In the genomic region with DNA sequence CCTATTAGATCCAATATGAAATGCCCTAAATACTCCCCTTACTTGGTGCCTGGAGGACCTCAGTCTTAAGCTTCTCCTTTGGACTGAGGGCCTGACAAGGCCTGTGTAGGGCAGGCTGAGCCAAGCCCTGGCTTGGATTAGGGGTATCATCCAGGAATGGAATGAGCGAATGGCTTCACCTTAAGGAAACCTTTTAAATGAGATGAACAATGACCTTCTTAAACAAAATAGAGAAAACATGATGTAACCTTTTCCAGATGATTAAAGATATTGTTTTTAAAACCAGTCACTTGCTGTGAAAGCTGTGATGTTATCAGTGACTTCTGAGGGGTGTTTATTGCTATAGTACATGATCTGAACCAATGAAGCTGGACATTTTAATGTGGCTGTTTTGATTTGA, we compare ENCODE assay signal across 15 cellular contexts. TPM values are rescaled to one million over a fixed set of nuclear protein-coding genes. Genes with fewer than 3 reads are reported as not detected.
DNase-seq lines count a peak whose midpoint lies in the region; ATAC-seq, FAIRE-seq and TF ChIP-seq lines count a peak whose summit lies in the region.
"Had no signal": no experiment of that assay in that cellular context is flagged by ENCODE, and none has a peak within 500 bp of the region (broad histone marks: within the 10 kb centered on the region; RNA-seq: fewer than 3 reads in every experiment).

No MANE protein-coding gene starts in this region.

- peaks cover 22 to 40% of the 10 kb centered on the region in 2 experiments; a peak in 3 of 4 replicates for H3K79me1 ChIP-seq in IMR-90 (ENCODE audit: low read depth in 1 of 2, low read length in 2 of 2)

- peak overlapping the region; percentile 64; the same call in 1 of the 2 replicates for H2AK5ac ChIP-seq in IMR-90 (ENCODE audit: low read depth, low read length)

- no peak overlapping the region; the same call in 1 of the 2 replicates for H4K5ac ChIP-seq in IMR-90 (ENCODE audit: low read depth, low read length)

- peak overlapping the region; percentile 28; the same call in 1 of the 2 replicates for H2BK120ac ChIP-seq in IMR-90 (ENCODE audit: low read depth, low read length)

- no peaks in the 10 kb centered on the region for H4K20me1 ChIP-seq in IMR-90 (ENCODE audit: insufficient read depth, low read length)

- no peak overlapping the region; the same call in 1 of the 2 replicates for H3K18ac ChIP-seq in IMR-90 (ENCODE audit: low read depth, low read length)

- TF ChIP-seq RAD21 in IMR-90 (IDR thresholded peaks at IDR 0.05; ENCODE audit: low read length), result no peak

- intact Hi-C loops in IMR-90 (cut with micrococcal nuclease), result no loop called here
- intact Hi-C loops in kidney (cut with DNase I), result no loop called here

- H3K14ac ChIP-seq in IMR-90 (replicated peaks; ENCODE audit: low read depth, low read length), result no peak overlapping the region

- H3K4ac ChIP-seq in IMR-90 (ENCODE audit: low read depth, low read length), result peak overlapping the region; percentile 61

- in situ Hi-C loops in IMR-90 (cut with MboI; ENCODE audit: low sequenced_read_pairs), result no loop called here

- H3K9me3 ChIP-seq in CD4-positive, CD25-positive, alpha-beta regulatory T cell (ENCODE audit: control insufficient read depth in 2 of 2, low read length in 2 of 2), result no peaks in the 10 kb centered on the region
- no peaks in the 10 kb centered on the region for H3K9me3 ChIP-seq in IMR-90 (ENCODE audit: control insufficient read depth, insufficient read depth, low read length)
- H3K9me3 ChIP-seq in T-helper 17 cell (ENCODE audit: control insufficient read depth, low read length, poor library complexity, severe bottlenecking), result no peaks in the 10 kb centered on the region
- H3K9me3 ChIP-seq in kidney (ENCODE audit: control insufficient read depth in 1 of 2, low read length in 2 of 2), result no peaks in the 10 kb centered on the region
- H3K9me3 ChIP-seq: BE2C had no signal

- no peak overlapping the region for H3K27ac ChIP-seq in CD4-positive, CD25-positive, alpha-beta regulatory T cell (ENCODE audit: insufficient read depth, low read length, poor library complexity, severe bottlenecking)
- H3K27ac ChIP-seq in IMR-90 (ENCODE audit: insufficient read depth, low read length), result no peak overlapping the region
- peak overlapping the region in 1 of 2 donors; percentile 33 for H3K27ac ChIP-seq in kidney (ENCODE audit: low read depth in 2 of 2, low read length in 2 of 2)

- no peak overlapping the region; the same call in 1 of the 2 replicates for H3K23ac ChIP-seq in IMR-90 (ENCODE audit: low read depth, low read length)

- H2BK20ac ChIP-seq in IMR-90 (ENCODE audit: low read depth, low read length), result peak overlapping the region; percentile 16; the same call in 1 of the 2 replicates

- H2BK5ac ChIP-seq in IMR-90 (ENCODE audit: low read depth, low read length, poor library complexity, severe bottlenecking), result no peak overlapping the region

- H3K4me2 ChIP-seq in IMR-90 (ENCODE audit: low read depth, low read length), result no peak overlapping the region

- POLR2A ChIA-PET in IMR-90 (lab: Charles Lee; ENCODE audit: unreplicated experiment), result no interaction called here

- no peak overlapping the region for H3K4me3 ChIP-seq in CD4-positive, CD25-positive, alpha-beta regulatory T cell (ENCODE audit: low read depth, low read length)
- H3K4me3 ChIP-seq in IMR-90 (ENCODE audit: insufficient read depth, low read depth, low read length), result no peak overlapping the region
- H3K4me3 ChIP-seq in kidney (ENCODE audit: low read length in 2 of 2), result no peak overlapping the region

- TF ChIP-seq POLR2A in IMR-90 (IDR thresholded peaks at IDR 0.05; ENCODE audit: low read depth, low read length), result no peak

- no peak overlapping the region for H4K91ac ChIP-seq in IMR-90 (ENCODE audit: insufficient read depth, low read depth, low read length)

- H3K4me1 Mint-ChIP-seq in CD4-positive, CD25-positive, alpha-beta regulatory T cell, result peaks cover 0 to 8% (median 0%) of the 10 kb centered on the region in 4 donors
- peaks cover 63% of the 10 kb centered on the region for H3K4me1 Mint-ChIP-seq in progenitor cell of endocrine pancreas (ENCODE audit: low read depth)
- H3K4me1 Mint-ChIP-seq in T-helper 17 cell, result peaks cover 2% of the 10 kb centered on the region

- no peak overlapping the region for H4K8ac ChIP-seq in IMR-90 (ENCODE audit: low read depth in 2 of 2, low read length in 2 of 2)

- no peak overlapping the region for H3K4me3 Mint-ChIP-seq in CD4-positive, CD25-positive, alpha-beta regulatory T cell
- H3K4me3 Mint-ChIP-seq in progenitor cell of endocrine pancreas (ENCODE audit: low read depth) (no peak overlapping the region), T-helper 17 cell (no peak overlapping the region)
- H3K4me3 Mint-ChIP-seq: CD8-positive, alpha-beta T cell had no signal

- ATAC-seq in CD4-positive, CD25-positive, alpha-beta regulatory T cell (ENCODE audit: low read depth in 2 of 2), result no peak
- ATAC-seq in IMR-90 (ENCODE audit: low read depth) (no peak), esophagus mucosa (peak; percentile 24), HG03280 (IDR thresholded peaks at IDR 0.05; ENCODE audit: unreplicated experiment) (no peak), T-helper 17 cell (no peak)
- ATAC-seq: CD8-positive, alpha-beta T cell; HepG2 had no signal

- no peak overlapping the region for H2AK9ac ChIP-seq in IMR-90 (replicated peaks; ENCODE audit: low read depth, low read length, poor library complexity)

- H3K36me3 Mint-ChIP-seq in CD4-positive, CD25-positive, alpha-beta regulatory T cell, result peaks cover 3% of the 10 kb centered on the region
- no peaks in the 10 kb centered on the region for H3K36me3 Mint-ChIP-seq in progenitor cell of endocrine pancreas (ENCODE audit: insufficient read depth)
- H3K36me3 Mint-ChIP-seq in T-helper 17 cell (ENCODE audit: low read depth), result no peaks in the 10 kb centered on the region

- H3K9me3 Mint-ChIP-seq in CD4-positive, CD25-positive, alpha-beta regulatory T cell, result no peaks in the 10 kb centered on the region
- H3K9me3 Mint-ChIP-seq in progenitor cell of endocrine pancreas (ENCODE audit: low read depth), result no peaks in the 10 kb centered on the region
- H3K9me3 Mint-ChIP-seq: CD8-positive, alpha-beta T cell had no signal

- H3K4me1 ChIP-seq in CD4-positive, CD25-positive, alpha-beta regulatory T cell (ENCODE audit: control insufficient read depth, insufficient read depth, low read length, poor library complexity, severe bottlenecking), result no peaks in the 10 kb centered on the region
- peaks cover 20% of the 10 kb centered on the region for H3K4me1 ChIP-seq in IMR-90 (ENCODE audit: control insufficient read depth, insufficient read depth, low read length)
- peaks cover 18 to 23% of the 10 kb centered on the region in 2 donors for H3K4me1 ChIP-seq in kidney (ENCODE audit: control insufficient read depth in 1 of 2, insufficient read depth in 1 of 2, low read depth in 1 of 2, low read length in 2 of 2)

- DNase-seq in CD4-positive, CD25-positive, alpha-beta regulatory T cell, result no peak
- DNase-seq in IMR-90 (no peak), progenitor cell of endocrine pancreas (ENCODE audit: low spot score, unreplicated experiment) (no peak), T-helper 17 cell (no peak), kidney (no peak)
- DNase-seq: BE2C; CD8-positive, alpha-beta T cell; DND-41; GDM1; MM.1S; NCI-H510A had no signal

- CTCF ChIA-PET in IMR-90 (lab: Yijun Ruan, JAX), result interaction anchor here (0.6 to 0.8 kb wide), 2 partner anchors 72 to 118 kb away, joined by 3 to 4 read pairs; no protein-coding TSS in a partner anchor

- no CpG with 5 or more reads among the region's 1 CpG for WGBS in IMR-90 (ENCODE audit: extremely low coverage in 2 of 2, insufficient read length in 1 of 2), 2 experiments

- no peaks in the 10 kb centered on the region for H3K27me3 Mint-ChIP-seq in CD4-positive, CD25-positive, alpha-beta regulatory T cell
- no peaks in the 10 kb centered on the region for H3K27me3 Mint-ChIP-seq in progenitor cell of endocrine pancreas
- no peaks in the 10 kb centered on the region for H3K27me3 Mint-ChIP-seq in T-helper 17 cell

- no peak overlapping the region for H3K56ac ChIP-seq in IMR-90 (ENCODE audit: extremely low read depth, insufficient read depth, low read length)

- no TSS peak for BruUV-seq in IMR-90 (replicated peaks; lab: Mats Ljungman, UMichigan)

- no peak overlapping the region for H2AFZ ChIP-seq in IMR-90 (replicated peaks; ENCODE audit: low read length, poor library complexity)

- TF ChIP-seq CTCF in IMR-90 (conservative IDR thresholded peaks at IDR 0.05; ENCODE audit: low read depth, low read length) (no peak), progenitor cell of endocrine pancreas (IDR thresholded peaks at IDR 0.05; ENCODE audit: unreplicated experiment) (no peak), kidney (IDR thresholded peaks at IDR 0.05; ENCODE audit: borderline replicate concordance, extremely low read depth, insufficient read depth) (no peak)

- FAIRE-seq in kidney (lab: Jason Lieb, UNC), result no peak
- FAIRE-seq: H1, HepG2 had no signal

- H3K27ac Mint-ChIP-seq in CD4-positive, CD25-positive, alpha-beta regulatory T cell, result peak overlapping the region in 2 of 3 donors; percentile 8 to 12
- H3K27ac Mint-ChIP-seq in progenitor cell of endocrine pancreas (peak overlapping the region; percentile 98), T-helper 17 cell (no peak overlapping the region)
- H3K27ac Mint-ChIP-seq: CD8-positive, alpha-beta T cell had no signal

- no peaks in the 10 kb centered on the region for H3K27me3 ChIP-seq in CD4-positive, CD25-positive, alpha-beta regulatory T cell (ENCODE audit: control insufficient read depth, insufficient read depth, low read length)
- H3K27me3 ChIP-seq in IMR-90 (ENCODE audit: control insufficient read depth, insufficient read depth, low read length), result no peaks in the 10 kb centered on the region
- H3K27me3 ChIP-seq: BE2C had no signal

- dilution Hi-C loops in IMR-90 (cut with HindIII; ENCODE audit: low sequenced_read_pairs, unreplicated experiment), result no loop called here

- H3K36me3 ChIP-seq in CD4-positive, CD25-positive, alpha-beta regulatory T cell (ENCODE audit: control insufficient read depth, insufficient read depth, low read length), result no peaks in the 10 kb centered on the region
- H3K36me3 ChIP-seq in IMR-90 (ENCODE audit: control insufficient read depth, insufficient read depth, low read length) (no peaks in the 10 kb centered on the region), kidney (ENCODE audit: control insufficient read depth in 1 of 2, insufficient read depth in 2 of 2, low read length in 2 of 2) (no peaks in the 10 kb centered on the region)
- H3K36me3 ChIP-seq: BE2C had no signal

- no peak overlapping the region; the same call in 2 of the 3 replicates for H2BK15ac ChIP-seq in IMR-90 (ENCODE audit: low read depth, low read length)

- peaks cover 25% of the 10 kb centered on the region for H3K9me1 ChIP-seq in IMR-90 (ENCODE audit: insufficient read depth, low read length)

- H3K9ac ChIP-seq in IMR-90 (ENCODE audit: low read depth, low read length) (no peak overlapping the region), kidney (ENCODE audit: low read length in 2 of 2) (no peak overlapping the region)

RNA-seq across cellular contexts. Expression of gene TRAF3IP2, which starts 55.5 kb away (rescaled TPM):
- total RNA-seq in CD4-positive, CD25-positive, alpha-beta regulatory T cell, result 28.7 TPM
- polyA plus RNA-seq in CD4-positive, CD25-positive, alpha-beta regulatory T cell, result 10 to 100 TPM; 20.7 to 30.1 (median 25.2) TPM
- total RNA-seq in IMR-90 (2012; rRNA removed), result 11.7 and 15.2 TPM in 2 replicates
- polyA plus RNA-seq in IMR-90 (2012; rRNA removed), result 12.8 and 14.9 TPM in 2 replicates
- 12.6 and 14.2 TPM in 2 replicates for polyA plus RNA-seq in IMR-90 (2012; cell fraction: cytosol; rRNA removed)
- polyA plus RNA-seq in IMR-90 (2012; cell fraction: nucleus; rRNA removed; ENCODE audit: low replicate concordance), result 8.7 and 9.4 TPM in 2 replicates
- 68.5 TPM for total RNA-seq in esophagus mucosa
- total RNA-seq in progenitor cell of endocrine pancreas, result 23.4 and 24.9 TPM in 2 replicates
- 10 to 100 TPM; 19.9 to 33.5 TPM for total RNA-seq in T-helper 17 cell
- 30.0 TPM for total RNA-seq in kidney
- 15.7 TPM for polyA plus RNA-seq in kidney (ENCODE audit: insufficient read depth, low read depth, low replicate concordance)
